Comparison of ENCODE assay signal across 1 cellular context in genomic region chr15:78449220-78449999, GRCh38.
TF ChIP-seq lines count a peak whose summit lies in the region.

No MANE protein-coding gene starts in this region.

TF ChIP-seq in HEK293, 187 proteins besides CTCF, POLR2A, EP300 and RAD21 (continued from another document and continues in another):
- TF ChIP-seq ZNF398 (tag by site-specific recombination; IDR thresholded peaks at IDR 0.05) (no peak), HIC1 (tag by site-specific recombination; IDR thresholded peaks at IDR 0.05) (no peak), ZNF529 (tag by site-specific recombination; IDR thresholded peaks at IDR 0.05; ENCODE audit: insufficient replicate concordance) (no peak), PRDM6 (tag by site-specific recombination; IDR thresholded peaks at IDR 0.05) (peak; percentile 95), ZNF704 (tag by site-specific recombination; IDR thresholded peaks at IDR 0.05) (no peak), ZNF302 (tag by site-specific recombination; IDR thresholded peaks at IDR 0.05; ENCODE audit: low read depth) (no peak), KLF16 (tag by site-specific recombination; IDR thresholded peaks at IDR 0.05) (no peak), ZNF133 (tag by site-specific recombination; IDR thresholded peaks at IDR 0.05) (no peak), ZNF335 (tag by site-specific recombination; conservative IDR thresholded peaks at IDR 0.05) (no peak), ZNF768 (tag by site-specific recombination; IDR thresholded peaks at IDR 0.05) (no peak), KLF9 (tag by site-specific recombination; IDR thresholded peaks at IDR 0.05; ENCODE audit: low read depth) (no peak), ZNF2 (tag by site-specific recombination; IDR thresholded peaks at IDR 0.05) (no peak), ZFP37 (tag by site-specific recombination; IDR thresholded peaks at IDR 0.05) (no peak), HOXD13 (CRISPR knock-in tag; IDR thresholded peaks at IDR 0.05; ENCODE audit: borderline replicate concordance) (no peak), ZNF747 (tag by site-specific recombination; IDR thresholded peaks at IDR 0.05) (no peak), PRDM1 (tag by site-specific recombination; IDR thresholded peaks at IDR 0.05) (no peak), ZNF16 (tag by site-specific recombination; IDR thresholded peaks at IDR 0.05; ENCODE audit: low read depth) (no peak), ZNF843 (tag by site-specific recombination; IDR thresholded peaks at IDR 0.05) (0 out of 2 replicates have a peak, but pooled peaks have one; percentile 38), ZNF311 (tag by site-specific recombination; IDR thresholded peaks at IDR 0.05; ENCODE audit: borderline replicate concordance) (no peak), ZNF350 (tag by site-specific recombination; IDR thresholded peaks at IDR 0.05) (no peak), ZNF423 (tag by site-specific recombination; IDR thresholded peaks at IDR 0.05) (no peak), ZNF791 (tag by site-specific recombination; IDR thresholded peaks at IDR 0.05) (no peak), ZNF664 (tag by site-specific recombination; IDR thresholded peaks at IDR 0.05) (no peak), ZNF169 (tag by site-specific recombination; IDR thresholded peaks at IDR 0.05) (no peak), ZBTB1 (tag by site-specific recombination; IDR thresholded peaks at IDR 0.05) (no peak), ZBTB44 (tag by site-specific recombination; IDR thresholded peaks at IDR 0.05) (peak; percentile 92), ZNF121 (tag by site-specific recombination; IDR thresholded peaks at IDR 0.05) (no peak), IKZF3 (tag by site-specific recombination; IDR thresholded peaks at IDR 0.05) (0 out of 2 replicates have a peak, but pooled peaks have one; percentile 30), ZSCAN23 (tag by site-specific recombination; IDR thresholded peaks at IDR 0.05) (no peak)
- TF ChIP-seq, protein P1, sequence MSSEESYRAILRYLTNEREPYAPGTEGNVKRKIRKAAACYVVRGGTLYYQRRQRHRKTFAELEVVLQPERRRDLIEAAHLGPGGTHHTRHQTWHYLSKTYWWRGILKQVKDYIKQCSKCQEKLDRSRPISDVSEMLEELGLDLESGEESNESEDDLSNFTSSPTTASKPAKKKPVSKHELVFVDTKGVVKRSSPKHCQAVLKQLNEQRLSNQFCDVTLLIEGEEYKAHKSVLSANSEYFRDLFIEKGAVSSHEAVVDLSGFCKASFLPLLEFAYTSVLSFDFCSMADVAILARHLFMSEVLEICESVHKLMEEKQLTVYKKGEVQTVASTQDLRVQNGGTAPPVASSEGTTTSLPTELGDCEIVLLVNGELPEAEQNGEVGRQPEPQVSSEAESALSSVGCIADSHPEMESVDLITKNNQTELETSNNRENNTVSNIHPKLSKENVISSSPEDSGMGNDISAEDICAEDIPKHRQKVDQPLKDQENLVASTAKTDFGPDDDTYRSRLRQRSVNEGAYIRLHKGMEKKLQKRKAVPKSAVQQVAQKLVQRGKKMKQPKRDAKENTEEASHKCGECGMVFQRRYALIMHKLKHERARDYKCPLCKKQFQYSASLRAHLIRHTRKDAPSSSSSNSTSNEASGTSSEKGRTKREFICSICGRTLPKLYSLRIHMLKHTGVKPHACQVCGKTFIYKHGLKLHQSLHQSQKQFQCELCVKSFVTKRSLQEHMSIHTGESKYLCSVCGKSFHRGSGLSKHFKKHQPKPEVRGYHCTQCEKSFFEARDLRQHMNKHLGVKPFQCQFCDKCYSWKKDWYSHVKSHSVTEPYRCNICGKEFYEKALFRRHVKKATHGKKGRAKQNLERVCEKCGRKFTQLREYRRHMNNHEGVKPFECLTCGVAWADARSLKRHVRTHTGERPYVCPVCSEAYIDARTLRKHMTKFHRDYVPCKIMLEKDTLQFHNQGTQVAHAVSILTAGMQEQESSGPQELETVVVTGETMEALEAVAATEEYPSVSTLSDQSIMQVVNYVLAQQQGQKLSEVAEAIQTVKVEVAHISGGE (tag by site-specific recombination; conservative IDR thresholded peaks at IDR 0.05; ENCODE audit: low read depth), result no peak
- TF ChIP-seq, protein P2, sequence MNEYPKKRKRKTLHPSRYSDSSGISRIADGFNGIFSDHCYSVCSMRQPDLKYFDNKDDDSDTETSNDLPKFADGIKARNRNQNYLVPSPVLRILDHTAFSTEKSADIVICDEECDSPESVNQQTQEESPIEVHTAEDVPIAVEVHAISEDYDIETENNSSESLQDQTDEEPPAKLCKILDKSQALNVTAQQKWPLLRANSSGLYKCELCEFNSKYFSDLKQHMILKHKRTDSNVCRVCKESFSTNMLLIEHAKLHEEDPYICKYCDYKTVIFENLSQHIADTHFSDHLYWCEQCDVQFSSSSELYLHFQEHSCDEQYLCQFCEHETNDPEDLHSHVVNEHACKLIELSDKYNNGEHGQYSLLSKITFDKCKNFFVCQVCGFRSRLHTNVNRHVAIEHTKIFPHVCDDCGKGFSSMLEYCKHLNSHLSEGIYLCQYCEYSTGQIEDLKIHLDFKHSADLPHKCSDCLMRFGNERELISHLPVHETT (tag by site-specific recombination; IDR thresholded peaks at IDR 0.05), result no peak
- TF ChIP-seq, protein P3, sequence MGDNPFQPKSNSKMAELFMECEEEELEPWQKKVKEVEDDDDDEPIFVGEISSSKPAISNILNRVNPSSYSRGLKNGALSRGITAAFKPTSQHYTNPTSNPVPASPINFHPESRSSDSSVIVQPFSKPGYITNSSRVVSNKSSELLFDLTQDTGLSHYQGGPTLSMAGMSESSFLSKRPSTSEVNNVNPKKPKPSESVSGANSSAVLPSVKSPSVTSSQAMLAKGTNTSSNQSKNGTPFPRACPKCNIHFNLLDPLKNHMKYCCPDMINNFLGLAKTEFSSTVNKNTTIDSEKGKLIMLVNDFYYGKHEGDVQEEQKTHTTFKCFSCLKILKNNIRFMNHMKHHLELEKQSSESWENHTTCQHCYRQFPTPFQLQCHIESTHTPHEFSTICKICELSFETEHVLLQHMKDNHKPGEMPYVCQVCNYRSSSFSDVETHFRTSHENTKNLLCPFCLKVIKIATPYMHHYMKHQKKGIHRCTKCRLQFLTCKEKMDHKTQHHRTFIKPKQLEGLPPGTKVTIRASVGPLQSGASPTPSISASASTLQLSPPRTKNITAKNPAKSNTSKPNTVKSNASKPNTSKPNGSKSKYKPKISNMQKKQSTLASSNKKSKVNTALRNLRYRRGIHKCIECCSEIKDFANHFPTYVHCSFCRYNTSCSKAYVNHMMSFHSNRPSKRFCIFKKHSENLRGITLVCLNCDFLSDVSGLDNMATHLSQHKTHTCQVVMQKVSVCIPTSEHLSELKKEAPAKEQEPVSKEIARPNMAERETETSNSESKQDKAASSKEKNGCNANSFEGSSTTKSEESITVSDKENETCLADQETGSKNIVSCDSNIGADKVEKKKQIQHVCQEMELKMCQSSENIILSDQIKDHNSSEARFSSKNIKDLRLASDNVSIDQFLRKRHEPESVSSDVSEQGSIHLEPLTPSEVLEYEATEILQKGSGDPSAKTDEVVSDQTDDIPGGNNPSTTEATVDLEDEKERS (tag by site-specific recombination; IDR thresholded peaks at IDR 0.05), result no peak
- TF ChIP-seq, protein P4, sequence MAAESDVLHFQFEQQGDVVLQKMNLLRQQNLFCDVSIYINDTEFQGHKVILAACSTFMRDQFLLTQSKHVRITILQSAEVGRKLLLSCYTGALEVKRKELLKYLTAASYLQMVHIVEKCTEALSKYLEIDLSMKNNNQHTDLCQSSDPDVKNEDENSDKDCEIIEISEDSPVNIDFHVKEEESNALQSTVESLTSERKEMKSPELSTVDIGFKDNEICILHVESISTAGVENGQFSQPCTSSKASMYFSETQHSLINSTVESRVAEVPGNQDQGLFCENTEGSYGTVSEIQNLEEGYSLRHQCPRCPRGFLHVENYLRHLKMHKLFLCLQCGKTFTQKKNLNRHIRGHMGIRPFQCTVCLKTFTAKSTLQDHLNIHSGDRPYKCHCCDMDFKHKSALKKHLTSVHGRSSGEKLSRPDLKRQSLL (tag by site-specific recombination; IDR thresholded peaks at IDR 0.05), result no peak
- TF ChIP-seq, protein P5, sequence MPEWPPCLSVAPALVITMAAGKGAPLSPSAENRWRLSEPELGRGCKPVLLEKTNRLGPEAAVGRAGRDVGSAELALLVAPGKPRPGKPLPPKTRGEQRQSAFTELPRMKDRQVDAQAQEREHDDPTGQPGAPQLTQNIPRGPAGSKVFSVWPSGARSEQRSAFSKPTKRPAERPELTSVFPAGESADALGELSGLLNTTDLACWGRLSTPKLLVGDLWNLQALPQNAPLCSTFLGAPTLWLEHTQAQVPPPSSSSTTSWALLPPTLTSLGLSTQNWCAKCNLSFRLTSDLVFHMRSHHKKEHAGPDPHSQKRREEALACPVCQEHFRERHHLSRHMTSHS (tag by site-specific recombination; IDR thresholded peaks at IDR 0.05), result no peak
